Comparison of ENCODE assay signal across 1 cellular context in genomic region chr2:144553379-144553778, GRCh38.
TF ChIP-seq lines count a peak whose summit lies in the region.

No MANE protein-coding gene starts in this region.

TF ChIP-seq in SK-N-SH, 30 proteins besides CTCF, POLR2A, EP300 and RAD21 (continued from another document):
- TF ChIP-seq MXI1 (IDR thresholded peaks at IDR 0.05; ENCODE audit: low read depth, low read length) = no peak
- no peak for TF ChIP-seq REST (IDR thresholded peaks at IDR 0.05; ENCODE audit: low read depth, low read length)
- TF ChIP-seq TCF12 (IDR thresholded peaks at IDR 0.05) = peak; percentile 34; the same call in 1 of the 2 replicates
- no peak for TF ChIP-seq RCOR1 (IDR thresholded peaks at IDR 0.05; ENCODE audit: low read length)
- peak; percentile 54 for TF ChIP-seq JUND (IDR thresholded peaks at IDR 0.05)
- TF ChIP-seq FOSL2 (IDR thresholded peaks at IDR 0.05; ENCODE audit: borderline replicate concordance, low read depth) = peak; percentile 56
- TF ChIP-seq USF2 (IDR thresholded peaks at IDR 0.05; ENCODE audit: borderline replicate concordance, low read depth, low read length) = no peak
- TF ChIP-seq RFX5 (IDR thresholded peaks at IDR 0.05; ENCODE audit: low read length) = no peak
- no peak for TF ChIP-seq EZH2phosphoT487 (IDR thresholded peaks at IDR 0.05; ENCODE audit: borderline replicate concordance, low read depth)
- peak; percentile 79 for TF ChIP-seq PBX3 (IDR thresholded peaks at IDR 0.05)
- TF ChIP-seq TAF1 (IDR thresholded peaks at IDR 0.05; ENCODE audit: borderline replicate concordance, low read depth, low read length) = no peak
- TF ChIP-seq USF1 (IDR thresholded peaks at IDR 0.05; ENCODE audit: borderline replicate concordance, low read depth) = no peak
- no peak for TF ChIP-seq RXRA (IDR thresholded peaks at IDR 0.05; ENCODE audit: borderline replicate concordance, low read depth)
- no peak for TF ChIP-seq TEAD4 (IDR thresholded peaks at IDR 0.05; ENCODE audit: borderline replicate concordance, insufficient read depth)
- TF ChIP-seq YY1 (IDR thresholded peaks at IDR 0.05; ENCODE audit: low read depth) = no peak
- no peak for TF ChIP-seq FOXM1 (IDR thresholded peaks at IDR 0.05; ENCODE audit: low read depth)
- no peak for TF ChIP-seq SMC3 (IDR thresholded peaks at IDR 0.05; ENCODE audit: low read depth, low read length)
- no peak for TF ChIP-seq FOXJ3 (CRISPR knock-in tag; IDR thresholded peaks at IDR 0.05)
- no peak for TF ChIP-seq POLR2AphosphoS5 (IDR thresholded peaks at IDR 0.05; ENCODE audit: low read depth, low read length)
- TF ChIP-seq IRF3 (IDR thresholded peaks at IDR 0.05; ENCODE audit: low read depth, low read length) = no peak
- peak; percentile 28; the same call in 1 of the 2 replicates for TF ChIP-seq MAX (IDR thresholded peaks at IDR 0.05; ENCODE audit: low read depth)
